ENCODE assay signal across 1 cellular context in the genomic region with DNA sequence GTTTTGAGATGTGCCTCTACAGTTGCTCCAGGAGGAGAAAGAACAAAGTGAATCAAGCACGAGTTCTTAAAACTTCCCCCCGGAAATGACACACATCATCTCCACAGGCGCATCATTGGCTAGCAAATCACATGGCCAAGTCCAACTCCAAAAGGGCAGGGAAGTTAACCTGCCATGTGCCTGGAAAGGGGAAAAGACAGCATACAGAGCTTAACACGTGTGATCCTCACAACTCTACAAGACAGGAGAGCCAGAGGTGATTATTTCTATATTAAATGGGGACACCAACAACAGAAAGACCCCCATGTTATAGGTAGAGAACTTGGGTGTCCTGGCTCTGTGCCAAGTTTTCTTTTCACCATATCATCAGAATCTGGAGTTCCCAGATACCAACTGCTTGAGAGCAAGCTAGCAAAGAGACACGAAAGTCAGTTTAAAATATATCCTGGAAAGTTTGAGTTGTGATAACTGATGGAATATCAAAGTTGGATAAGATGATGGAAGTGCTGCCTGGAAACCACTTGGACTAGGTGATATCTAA.
TF ChIP-seq lines count a peak whose summit lies in the region.

No MANE protein-coding gene starts in this region.

TF ChIP-seq in HEK293, 187 proteins besides CTCF, POLR2A, EP300 and RAD21:
- no peak for TF ChIP-seq ZNF18 (tag by site-specific recombination; IDR thresholded peaks at IDR 0.05)
- no peak for TF ChIP-seq ZNF140 (tag by site-specific recombination; IDR thresholded peaks at IDR 0.05)
- 0 out of 2 replicates have a peak, but pooled peaks have one; percentile 24 for TF ChIP-seq ZNF549 (tag by site-specific recombination; IDR thresholded peaks at IDR 0.05)
- TF ChIP-seq, protein P1, sequence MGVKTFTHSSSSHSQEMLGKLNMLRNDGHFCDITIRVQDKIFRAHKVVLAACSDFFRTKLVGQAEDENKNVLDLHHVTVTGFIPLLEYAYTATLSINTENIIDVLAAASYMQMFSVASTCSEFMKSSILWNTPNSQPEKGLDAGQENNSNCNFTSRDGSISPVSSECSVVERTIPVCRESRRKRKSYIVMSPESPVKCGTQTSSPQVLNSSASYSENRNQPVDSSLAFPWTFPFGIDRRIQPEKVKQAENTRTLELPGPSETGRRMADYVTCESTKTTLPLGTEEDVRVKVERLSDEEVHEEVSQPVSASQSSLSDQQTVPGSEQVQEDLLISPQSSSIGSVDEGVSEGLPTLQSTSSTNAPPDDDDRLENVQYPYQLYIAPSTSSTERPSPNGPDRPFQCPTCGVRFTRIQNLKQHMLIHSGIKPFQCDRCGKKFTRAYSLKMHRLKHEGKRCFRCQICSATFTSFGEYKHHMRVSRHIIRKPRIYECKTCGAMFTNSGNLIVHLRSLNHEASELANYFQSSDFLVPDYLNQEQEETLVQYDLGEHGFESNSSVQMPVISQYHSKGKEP (tag by site-specific recombination; IDR thresholded peaks at IDR 0.05), result 0 out of 2 replicates have a peak, but pooled peaks have one; percentile 12
- TF ChIP-seq ZBTB1 (tag by site-specific recombination; IDR thresholded peaks at IDR 0.05), result no peak
- no peak for TF ChIP-seq ZNF10 (tag by site-specific recombination; IDR thresholded peaks at IDR 0.05)
- TF ChIP-seq ZNF701 (tag by site-specific recombination; IDR thresholded peaks at IDR 0.05), result no peak
- TF ChIP-seq ZFHX2 (tag by site-specific recombination; conservative IDR thresholded peaks at IDR 0.05), result no peak
- 0 out of 2 replicates have a peak, but pooled peaks have one; percentile 64 for TF ChIP-seq ZNF544 (tag by site-specific recombination; IDR thresholded peaks at IDR 0.05)
- TF ChIP-seq ZNF837 (tag by site-specific recombination; IDR thresholded peaks at IDR 0.05), result no peak
- TF ChIP-seq, protein P2, sequence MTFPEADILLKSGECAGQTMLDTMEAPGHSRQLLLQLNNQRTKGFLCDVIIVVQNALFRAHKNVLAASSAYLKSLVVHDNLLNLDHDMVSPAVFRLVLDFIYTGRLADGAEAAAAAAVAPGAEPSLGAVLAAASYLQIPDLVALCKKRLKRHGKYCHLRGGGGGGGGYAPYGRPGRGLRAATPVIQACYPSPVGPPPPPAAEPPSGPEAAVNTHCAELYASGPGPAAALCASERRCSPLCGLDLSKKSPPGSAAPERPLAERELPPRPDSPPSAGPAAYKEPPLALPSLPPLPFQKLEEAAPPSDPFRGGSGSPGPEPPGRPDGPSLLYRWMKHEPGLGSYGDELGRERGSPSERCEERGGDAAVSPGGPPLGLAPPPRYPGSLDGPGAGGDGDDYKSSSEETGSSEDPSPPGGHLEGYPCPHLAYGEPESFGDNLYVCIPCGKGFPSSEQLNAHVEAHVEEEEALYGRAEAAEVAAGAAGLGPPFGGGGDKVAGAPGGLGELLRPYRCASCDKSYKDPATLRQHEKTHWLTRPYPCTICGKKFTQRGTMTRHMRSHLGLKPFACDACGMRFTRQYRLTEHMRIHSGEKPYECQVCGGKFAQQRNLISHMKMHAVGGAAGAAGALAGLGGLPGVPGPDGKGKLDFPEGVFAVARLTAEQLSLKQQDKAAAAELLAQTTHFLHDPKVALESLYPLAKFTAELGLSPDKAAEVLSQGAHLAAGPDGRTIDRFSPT (tag by site-specific recombination; IDR thresholded peaks at IDR 0.05), result no peak
- TF ChIP-seq ZNF416 (tag by site-specific recombination; IDR thresholded peaks at IDR 0.05), result no peak
- no peak for TF ChIP-seq ZNF302 (tag by site-specific recombination; IDR thresholded peaks at IDR 0.05; ENCODE audit: low read depth)
- TF ChIP-seq, protein P3, sequence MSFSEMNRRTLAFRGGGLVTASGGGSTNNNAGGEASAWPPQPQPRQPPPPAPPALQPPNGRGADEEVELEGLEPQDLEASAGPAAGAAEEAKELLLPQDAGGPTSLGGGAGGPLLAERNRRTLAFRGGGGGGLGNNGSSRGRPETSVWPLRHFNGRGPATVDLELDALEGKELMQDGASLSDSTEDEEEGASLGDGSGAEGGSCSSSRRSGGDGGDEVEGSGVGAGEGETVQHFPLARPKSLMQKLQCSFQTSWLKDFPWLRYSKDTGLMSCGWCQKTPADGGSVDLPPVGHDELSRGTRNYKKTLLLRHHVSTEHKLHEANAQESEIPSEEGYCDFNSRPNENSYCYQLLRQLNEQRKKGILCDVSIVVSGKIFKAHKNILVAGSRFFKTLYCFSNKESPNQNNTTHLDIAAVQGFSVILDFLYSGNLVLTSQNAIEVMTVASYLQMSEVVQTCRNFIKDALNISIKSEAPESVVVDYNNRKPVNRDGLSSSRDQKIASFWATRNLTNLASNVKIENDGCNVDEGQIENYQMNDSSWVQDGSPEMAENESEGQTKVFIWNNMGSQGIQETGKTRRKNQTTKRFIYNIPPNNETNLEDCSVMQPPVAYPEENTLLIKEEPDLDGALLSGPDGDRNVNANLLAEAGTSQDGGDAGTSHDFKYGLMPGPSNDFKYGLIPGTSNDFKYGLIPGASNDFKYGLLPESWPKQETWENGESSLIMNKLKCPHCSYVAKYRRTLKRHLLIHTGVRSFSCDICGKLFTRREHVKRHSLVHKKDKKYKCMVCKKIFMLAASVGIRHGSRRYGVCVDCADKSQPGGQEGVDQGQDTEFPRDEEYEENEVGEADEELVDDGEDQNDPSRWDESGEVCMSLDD (tag by site-specific recombination; IDR thresholded peaks at IDR 0.05), result no peak
- TF ChIP-seq YY1 (tag by site-specific recombination; IDR thresholded peaks at IDR 0.05), result no peak
- TF ChIP-seq ZNF677 (tag by site-specific recombination; IDR thresholded peaks at IDR 0.05), result no peak
- no peak for TF ChIP-seq ZNF768 (tag by site-specific recombination; IDR thresholded peaks at IDR 0.05)
- TF ChIP-seq ZNF707 (tag by site-specific recombination; IDR thresholded peaks at IDR 0.05), result no peak
- TF ChIP-seq ZNF16 (tag by site-specific recombination; IDR thresholded peaks at IDR 0.05; ENCODE audit: low read depth), result no peak
- TF ChIP-seq EGR2 (tag by site-specific recombination; IDR thresholded peaks at IDR 0.05; ENCODE audit: low read depth), result no peak
- TF ChIP-seq ZNF248 (tag by site-specific recombination; IDR thresholded peaks at IDR 0.05), result no peak
- no peak for TF ChIP-seq GFI1B (tag by site-specific recombination; IDR thresholded peaks at IDR 0.05)
- 0 out of 2 replicates have a peak, but pooled peaks have one; percentile 7 for TF ChIP-seq ZNF830 (tag by site-specific recombination; IDR thresholded peaks at IDR 0.05; ENCODE audit: low read depth)
- TF ChIP-seq SCRT2 (tag by site-specific recombination; IDR thresholded peaks at IDR 0.05), result no peak
- no peak for TF ChIP-seq ZNF221 (tag by site-specific recombination; IDR thresholded peaks at IDR 0.05; ENCODE audit: borderline replicate concordance)
- TF ChIP-seq ZNF148 (tag by site-specific recombination; IDR thresholded peaks at IDR 0.05; ENCODE audit: borderline replicate concordance), result no peak
